Comparison of ENCODE assay signal across 26 cellular contexts in the genomic region with DNA sequence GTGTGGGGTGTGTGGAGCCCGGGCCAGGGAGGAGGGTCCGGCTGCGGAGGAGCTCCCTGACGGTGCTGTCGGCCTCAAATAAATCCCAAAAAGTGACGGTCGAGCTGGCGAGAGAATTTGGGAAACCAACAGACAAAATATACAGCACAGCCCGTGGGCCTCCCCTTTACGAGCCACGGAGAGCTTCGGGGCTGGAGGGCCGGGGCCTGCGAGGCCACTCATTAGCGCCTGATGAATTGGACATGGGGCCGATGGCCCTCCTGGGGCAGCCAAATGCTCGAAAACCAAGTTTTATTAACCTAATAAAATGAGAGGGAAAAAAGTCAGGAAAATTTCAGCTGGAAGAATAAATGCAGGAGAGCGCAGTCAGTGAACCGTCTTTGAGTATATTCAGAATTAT.
"Had no signal": no experiment of that assay in that cellular context is flagged by ENCODE, and none has a peak within 500 bp of the region (broad histone marks: within the 10 kb centered on the region; RNA-seq: fewer than 3 reads in every experiment).

No MANE protein-coding gene starts in this region.

- H2AFZ ChIP-seq: parathyroid adenoma had no signal

- H3K4me3 ChIP-seq: adrenal gland, breast epithelium, colonic mucosa, heart right ventricle, lower lobe of right lung, right lobe of liver, testis, uterus had no signal

- H3K36me3 ChIP-seq: adrenal gland, breast epithelium, colonic mucosa, heart right ventricle, lower lobe of right lung, right lobe of liver, uterus had no signal

- H3K4me1 Mint-ChIP-seq: activated T-helper 17 cell treated with anti-CD3 and anti-CD28 coated beads, Interleukin-2, amount 50 U/mL, for 72 hours; central memory CD8-positive, alpha-beta T cell had no signal

- H3K9me3 ChIP-seq: adrenal gland, breast epithelium, colonic mucosa, heart right ventricle, lower lobe of right lung, right lobe of liver, testis, uterus had no signal

- H3K27me3 ChIP-seq: colonic mucosa, right lobe of liver, testis had no signal

- H3K36me3 Mint-ChIP-seq: activated naive CD8-positive, alpha-beta T cell; naive thymus-derived CD4-positive, alpha-beta T cell; stimulated activated naive B cell treated with anti-CD40 and anti-IgM and Interleukin-4, amounts not matched to agents 10 μg/mL and 1 μg/mL and 100 μg/mL, for 72 hours had no signal

- H3K4me1 ChIP-seq: breast epithelium, colonic mucosa, lower lobe of right lung, parathyroid adenoma, right lobe of liver, testis, uterus had no signal

- H3K9ac ChIP-seq: parathyroid adenoma had no signal

- H3K4me3 Mint-ChIP-seq: activated CD8-positive, alpha-beta T cell treated with anti-CD3 and anti-CD28 coated beads, Interleukin-2, amount 10 ng/mL, durations not matched to agents 7 days and 5 days; activated naive CD8-positive, alpha-beta T cell; activated T-cell treated with anti-CD3 and anti-CD28 coated beads, Interleukin-2, amount 50 U/mL, for 24 hours; activated T-helper 17 cell treated with anti-CD3 and anti-CD28 coated beads, Interleukin-2, amount 50 U/mL, for 72 hours; central memory CD8-positive, alpha-beta T cell; naive thymus-derived CD4-positive, alpha-beta T cell; stimulated activated naive B cell treated with anti-CD40 and anti-IgM and Interleukin-4, amounts not matched to agents 10 μg/mL and 1 μg/mL and 100 μg/mL, for 72 hours had no signal

- H3K9me3 Mint-ChIP-seq: activated T-cell treated with anti-CD3 and anti-CD28 coated beads, Interleukin-2, amount 50 U/mL, for 24 hours; activated T-helper 17 cell treated with anti-CD3 and anti-CD28 coated beads, Interleukin-2, amount 50 U/mL, for 72 hours; central memory CD8-positive, alpha-beta T cell; stimulated activated naive B cell treated with anti-CD40 and anti-IgM and Interleukin-4, amounts not matched to agents 10 μg/mL and 1 μg/mL and 100 μg/mL, for 72 hours had no signal

- ATAC-seq: activated CD4-positive, CD25-positive, alpha-beta regulatory T cell treated with anti-CD3 and anti-CD28 coated beads, Interleukin-2, amount 50 U/mL, for 24 hours; activated CD8-positive, alpha-beta T cell treated with anti-CD3 and anti-CD28 coated beads, Interleukin-2, amount 10 ng/mL, durations not matched to agents 7 days and 5 days; activated T-helper 17 cell treated with anti-CD3 and anti-CD28 coated beads, Interleukin-2, amount 50 U/mL, for 72 hours; heart right ventricle; left lobe of liver; lower lobe of right lung; naive thymus-derived CD4-positive, alpha-beta T cell; right lobe of liver; SK-N-SH treated with all-trans-retinoic acid at 6 μM for 48 hours; stimulated activated naive B cell treated with anti-CD40 and anti-IgM and Interleukin-4, amounts not matched to agents 10 μg/mL and 1 μg/mL and 100 μg/mL, for 72 hours had no signal

- H3K27ac ChIP-seq: breast epithelium, colonic mucosa, epithelial cell of prostate, heart right ventricle, lower lobe of right lung, parathyroid adenoma, right lobe of liver, testis, uterus, VCaP had no signal

- DNase-seq: activated CD4-positive, alpha-beta T cell treated with anti-CD3 and anti-CD28 coated beads, Interleukin-2, amount 50 U/mL, for 1 hour; activated CD8-positive, alpha-beta T cell treated with anti-CD3 and anti-CD28 coated beads, Interleukin-2, amount 10 ng/mL, durations not matched to agents 7 days and 5 days; activated naive CD4-positive, alpha-beta T cell; activated T-cell treated with anti-CD3 and anti-CD28 coated beads, Interleukin-2, amount 50 U/mL, for 24 hours; colonic mucosa; heart right ventricle; lower lobe of right lung; naive thymus-derived CD4-positive, alpha-beta T cell; right lobe of liver; small intestine; stimulated activated CD4-positive, alpha-beta T cell treated with anti-CD3 and anti-CD28 coated beads, Interleukin-2, amount 100 ng/mL, for 48 hours; stimulated activated CD8-positive, alpha-beta memory T cell treated with anti-CD3 and anti-CD28 coated beads, Interleukin-4, amount 100 ng/mL, for 48 hours; stimulated activated naive B cell treated with anti-CD40 and anti-IgM and Interleukin-4, amounts not matched to agents 10 μg/mL and 1 μg/mL and 100 μg/mL, for 72 hours; testis; uterus had no signal

- H3K27ac Mint-ChIP-seq: activated CD8-positive, alpha-beta T cell treated with anti-CD3 and anti-CD28 coated beads, Interleukin-2, amount 10 ng/mL, durations not matched to agents 7 days and 5 days; activated naive CD8-positive, alpha-beta T cell; activated T-cell treated with anti-CD3 and anti-CD28 coated beads, Interleukin-2, amount 50 U/mL, for 24 hours; activated T-helper 17 cell treated with anti-CD3 and anti-CD28 coated beads, Interleukin-2, amount 50 U/mL, for 72 hours; naive thymus-derived CD4-positive, alpha-beta T cell; stimulated activated naive B cell treated with anti-CD40 and anti-IgM and Interleukin-4, amounts not matched to agents 10 μg/mL and 1 μg/mL and 100 μg/mL, for 72 hours had no signal
